28 cellular contexts compared by ENCODE assay signal in genomic region chr16:87703835-87704375, GRCh38.
DNase-seq lines count a peak whose midpoint lies in the region; ATAC-seq and TF ChIP-seq lines count a peak whose summit lies in the region.
"Had no signal": no experiment of that assay in that cellular context is flagged by ENCODE, and none has a peak within 500 bp of the region (broad histone marks: within the 10 kb centered on the region; RNA-seq: fewer than 3 reads in every experiment).

No MANE protein-coding gene starts in this region.

- TF ChIP-seq CTCF in natural killer cell (IDR thresholded peaks at IDR 0.05) = no peak

- POLR2A ChIA-PET in activated naive CD8-positive, alpha-beta T cell treated with anti-CD3 and anti-CD28 coated beads, Interleukin-2, amount 10 ng/mL, durations not matched to agents 7 days and 5 days (lab: Charles Lee) = interaction anchor here (1.3 kb wide), 1 partner anchor 9 kb away, joined by 3 read pairs; no protein-coding TSS in a partner anchor

- H3K9me3 Mint-ChIP-seq in activated naive CD8-positive, alpha-beta T cell treated with anti-CD3 and anti-CD28 coated beads, Interleukin-2, amount 10 ng/mL, durations not matched to agents 7 days and 5 days = no peaks in the 10 kb centered on the region
- H3K9me3 Mint-ChIP-seq in activated naive CD8-positive, alpha-beta T cell treated with anti-CD3 and anti-CD28 coated beads for 36 hours = no peaks in the 10 kb centered on the region
- H3K9me3 Mint-ChIP-seq in natural killer cell = no peaks in the 10 kb centered on the region
- H3K9me3 Mint-ChIP-seq: CD8-positive, alpha-beta memory T cell; H9; neural crest cell had no signal

- peak overlapping the region; percentile 68 for H3K27ac Mint-ChIP-seq in activated naive CD8-positive, alpha-beta T cell treated with anti-CD3 and anti-CD28 coated beads, Interleukin-2, amount 10 ng/mL, durations not matched to agents 7 days and 5 days
- no peak overlapping the region for H3K27ac Mint-ChIP-seq in activated naive CD8-positive, alpha-beta T cell treated with anti-CD3 and anti-CD28 coated beads for 36 hours
- peak overlapping the region; percentile 56 for H3K27ac Mint-ChIP-seq in T-helper 17 cell
- H3K27ac Mint-ChIP-seq in natural killer cell = peak overlapping the region; percentile 78 to 88

- H3K36me3 Mint-ChIP-seq in activated naive CD8-positive, alpha-beta T cell treated with anti-CD3 and anti-CD28 coated beads, Interleukin-2, amount 10 ng/mL, durations not matched to agents 7 days and 5 days = peaks cover 13% of the 10 kb centered on the region
- H3K36me3 Mint-ChIP-seq in activated naive CD8-positive, alpha-beta T cell treated with anti-CD3 and anti-CD28 coated beads for 36 hours = peaks cover 19% of the 10 kb centered on the region
- H3K36me3 Mint-ChIP-seq in T-helper 17 cell (ENCODE audit: low read depth) = no peaks in the 10 kb centered on the region
- no peaks in the 10 kb centered on the region for H3K36me3 Mint-ChIP-seq in natural killer cell

- no peaks in the 10 kb centered on the region for H3K27me3 Mint-ChIP-seq in activated naive CD8-positive, alpha-beta T cell treated with anti-CD3 and anti-CD28 coated beads, Interleukin-2, amount 10 ng/mL, durations not matched to agents 7 days and 5 days
- no peaks in the 10 kb centered on the region for H3K27me3 Mint-ChIP-seq in activated naive CD8-positive, alpha-beta T cell treated with anti-CD3 and anti-CD28 coated beads for 36 hours
- H3K27me3 Mint-ChIP-seq in T-helper 17 cell = no peaks in the 10 kb centered on the region
- H3K27me3 Mint-ChIP-seq in natural killer cell (ENCODE audit: low read depth in 2 of 2) = no peaks in the 10 kb centered on the region
- H3K27me3 Mint-ChIP-seq: CD8-positive, alpha-beta memory T cell had no signal

- intact Hi-C loops in natural killer cell (cut with micrococcal nuclease) (loop anchor here (2.0 kb wide), 1 partner anchor 65 kb away; no protein-coding TSS in a partner anchor), left cardiac atrium (cut with DNase I) (no loop called here)

- no peak for DNase-seq in activated naive CD8-positive, alpha-beta T cell treated with anti-CD3 and anti-CD28 coated beads, Interleukin-2, amount 10 ng/mL, durations not matched to agents 7 days and 5 days
- DNase-seq in activated naive CD8-positive, alpha-beta T cell treated with anti-CD3 and anti-CD28 coated beads for 36 hours = no peak
- no peak for DNase-seq in T-helper 17 cell
- no peak for DNase-seq in natural killer cell
- no peak for DNase-seq in left cardiac atrium
- DNase-seq in foreskin melanocyte = no peak
- no peak for DNase-seq in NOMO-1 treated with dmso at 0.1 percent for 144 hours (lab: John Stamatoyannopoulos, UW; ENCODE audit: unreplicated experiment)
- DNase-seq: activated CD4-positive, alpha-beta T cell treated with anti-CD3 and anti-CD28 coated beads for 4 hours; activated T-cell treated with anti-CD3 and anti-CD28 coated beads, Interleukin-2, amount 50 U/mL, for 48 hours; AML-193; brain microvascular endothelial cell; CD8-positive, alpha-beta memory T cell; cerebellar nuclear complex; EL; H9; NCI-H1436; NCI-H2081; NCI-H226; NCI-H526 treated with DMSO at 0.1 percent for 48 hours; NK-92 treated with Interleukin-12 subunit alpha and Interleukin-12 subunit beta, amount 100 ng/mL, for 24 hours; Right ventricle myocardium superior; stimulated activated naive CD8-positive, alpha-beta T cell treated with anti-CD3 and anti-CD28 coated beads, Interleukin-15, Interleukin-2, amounts not matched to agents 100 U/mL and 50 U/mL, for 24 hours; testis had no signal

- H3K9me3 ChIP-seq in T-helper 17 cell (ENCODE audit: control insufficient read depth, low read length, poor library complexity, severe bottlenecking) = no peaks in the 10 kb centered on the region
- H3K9me3 ChIP-seq: gastroesophageal sphincter, right atrium auricular region, testis had no signal

- peaks cover 29% of the 10 kb centered on the region for H3K4me1 Mint-ChIP-seq in activated naive CD8-positive, alpha-beta T cell treated with anti-CD3 and anti-CD28 coated beads, Interleukin-2, amount 10 ng/mL, durations not matched to agents 7 days and 5 days
- peaks cover 21% of the 10 kb centered on the region for H3K4me1 Mint-ChIP-seq in activated naive CD8-positive, alpha-beta T cell treated with anti-CD3 and anti-CD28 coated beads for 36 hours
- H3K4me1 Mint-ChIP-seq in T-helper 17 cell (peaks cover 33% of the 10 kb centered on the region), natural killer cell (peaks cover 30 to 36% of the 10 kb centered on the region in 2 donors)

- H3K4me3 Mint-ChIP-seq in activated naive CD8-positive, alpha-beta T cell treated with anti-CD3 and anti-CD28 coated beads, Interleukin-2, amount 10 ng/mL, durations not matched to agents 7 days and 5 days = no peak overlapping the region
- no peak overlapping the region for H3K4me3 Mint-ChIP-seq in activated naive CD8-positive, alpha-beta T cell treated with anti-CD3 and anti-CD28 coated beads for 36 hours
- H3K4me3 Mint-ChIP-seq in T-helper 17 cell (peak overlapping the region; percentile 63), natural killer cell (peak overlapping the region; percentile 40)
- H3K4me3 Mint-ChIP-seq: H9, neural crest cell had no signal

- ATAC-seq in activated naive CD8-positive, alpha-beta T cell treated with anti-CD3 and anti-CD28 coated beads, Interleukin-2, amount 10 ng/mL, durations not matched to agents 7 days and 5 days (ENCODE audit: low read depth) = no peak
- ATAC-seq in T-helper 17 cell = no peak
- ATAC-seq in natural killer cell = no peak
- no peak for ATAC-seq in left cardiac atrium
- ATAC-seq: gastroesophageal sphincter; left lobe of liver; Panc1; stimulated activated naive CD8-positive, alpha-beta T cell treated with anti-CD3 and anti-CD28 coated beads, Interleukin-15, Interleukin-2, amounts not matched to agents 100 U/mL and 50 U/mL, for 24 hours had no signal

Comparison
In these comparisons a context has a peak if more than half of its experiments do, and no peak if none do; other contexts are left out.
1. H3K4me3 Mint-ChIP-seq: peak in T-helper 17 cell (single experiment) and natural killer cell (single experiment); none in activated naive CD8-positive, alpha-beta T cell treated with anti-CD3 and anti-CD28 coated beads, Interleukin-2, amount 10 ng/mL, durations not matched to agents 7 days and 5 days (single experiment) and activated naive CD8-positive, alpha-beta T cell treated with anti-CD3 and anti-CD28 coated beads for 36 hours (single experiment).